ENCODE assay signal across 33 cellular contexts in the genomic region with DNA sequence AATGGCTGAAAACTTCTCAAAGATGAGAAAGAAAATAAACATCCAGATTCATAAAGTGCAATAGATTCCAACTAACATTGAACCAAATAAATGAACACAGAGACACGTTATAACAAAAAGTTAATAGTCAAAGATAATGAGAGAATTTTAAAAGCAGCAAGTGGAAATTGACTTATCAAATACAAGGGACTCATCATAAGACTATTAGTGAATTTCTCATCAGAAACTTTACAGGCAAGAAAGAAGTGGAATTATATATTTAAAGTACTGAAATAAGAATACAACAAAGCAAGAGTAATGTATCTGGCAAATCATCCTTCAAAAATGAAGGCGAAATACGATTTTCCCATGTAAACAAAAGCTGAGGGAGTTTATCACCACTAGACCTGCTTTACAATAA.
"Had no signal": no experiment of that assay in that cellular context is flagged by ENCODE, and none has a peak within 500 bp of the region (broad histone marks: within the 10 kb centered on the region; RNA-seq: fewer than 3 reads in every experiment).

No MANE protein-coding gene starts in this region.

- H3K9ac ChIP-seq: KMS-11 had no signal

- H3K4me3 ChIP-seq: MG63 had no signal

- DNase-seq: Karpas-422, Kasumi-1, MG63, MM.1S, MV-4-11, NCI-H1048, NCI-H1092, NCI-H1092 treated with DMSO at 0.1 percent for 48 hours, NCI-H1105, NCI-H1105 treated with DMSO at 0.1 percent for 48 hours, NCI-H1417, NCI-H1417 treated with DMSO at 0.1 percent for 48 hours, NCI-H1436, NCI-H1436 treated with DMSO at 0.1 percent for 48 hours, NCI-H146, NCI-H1694, NCI-H1694 treated with DMSO at 0.1 percent for 48 hours, NCI-H187, NCI-H187 treated with DMSO at 0.1 percent for 48 hours, NCI-H1930, NCI-H2029, NCI-H2029 treated with DMSO at 0.1 percent for 48 hours, NCI-H2081, NCI-H2081 treated with DMSO at 0.1 percent for 48 hours, NCI-H2107, NCI-H2171, NCI-H2171 treated with DMSO at 0.1 percent for 48 hours, NCI-H2227 treated with DMSO at 0.1 percent for 48 hours, NCI-H226, NCI-H345, NCI-H446 treated with DMSO at 0.1 percent for 48 hours, NCI-H510A had no signal

- H3K27ac ChIP-seq: KMS-11 had no signal

- H3K36me3 ChIP-seq: MG63 had no signal

- H3K27me3 ChIP-seq: MG63 had no signal
